ENCODE assay signal across 26 cellular contexts in the genomic region with DNA sequence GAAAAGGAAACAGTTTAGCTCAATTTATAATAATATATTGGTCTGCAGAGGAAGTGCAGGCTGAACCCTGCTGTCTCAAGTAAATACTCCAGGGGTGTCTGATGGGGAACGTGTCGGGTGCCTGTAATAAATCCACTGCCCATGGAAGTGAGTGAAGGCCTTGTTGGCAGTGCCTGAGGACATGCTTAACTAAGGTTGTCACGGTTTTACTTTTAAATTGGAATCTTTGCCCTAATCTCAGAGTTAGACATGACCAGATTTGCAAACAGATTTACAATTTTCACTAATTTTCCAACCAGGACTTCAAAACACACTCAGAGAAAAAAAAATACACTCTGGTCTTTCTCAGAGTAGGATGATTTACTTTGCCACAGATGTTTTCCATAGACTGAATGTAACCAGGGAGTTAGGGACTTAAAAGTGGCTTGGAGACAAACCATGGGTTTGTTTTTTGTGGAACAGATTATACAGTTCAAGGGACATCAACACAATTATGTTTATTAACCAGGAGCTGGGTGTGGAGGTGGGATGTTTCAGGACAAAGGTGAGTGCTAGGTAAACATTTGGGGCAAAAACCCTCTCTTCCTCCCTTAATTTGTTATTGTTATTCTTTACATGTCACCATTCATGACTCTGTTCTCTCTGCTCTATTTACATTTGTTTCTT.
DNase-seq lines count a peak whose midpoint lies in the region; ATAC-seq and TF ChIP-seq lines count a peak whose summit lies in the region.
"Had no signal": no experiment of that assay in that cellular context is flagged by ENCODE, and none has a peak within 500 bp of the region (broad histone marks: within the 10 kb centered on the region; RNA-seq: fewer than 3 reads in every experiment).

No MANE protein-coding gene starts in this region.

- H3K27ac Mint-ChIP-seq in neural progenitor cell, result no peak overlapping the region
- H3K27ac Mint-ChIP-seq: activated CD4-positive, alpha-beta T cell treated with anti-CD3 and anti-CD28 coated beads, Interleukin-2, amount 10 ng/mL, durations not matched to agents 7 days and 5 days; activated naive CD8-positive, alpha-beta T cell treated with anti-CD3 and anti-CD28 coated beads for 36 hours; T-helper 1 cell treated with Interleukin-12 subunit alpha and Interleukin-12 subunit beta and Interleukin-4 antibody, amounts not matched to agents 30 μg/mL and 1 μg/mL, for 36 hours had no signal

- H3K27ac ChIP-seq in Karpas-422 (ENCODE audit: low read length) (peak overlapping the region; percentile 70; the same call in 1 of the 2 replicates), neural progenitor cell (peak overlapping the region; percentile 11)
- H3K27ac ChIP-seq: body of pancreas, parathyroid adenoma, Peyer's patch, right lobe of liver, stomach, transverse colon had no signal

- H4K20me1 ChIP-seq in Karpas-422 (ENCODE audit: insufficient read depth, low read depth, low read length) (no peaks in the 10 kb centered on the region), neural progenitor cell (ENCODE audit: low read depth) (no peaks in the 10 kb centered on the region)

- H3K4me2 ChIP-seq in Karpas-422 (ENCODE audit: low read depth, low read length, poor library complexity, severe bottlenecking) (no peak overlapping the region), neural progenitor cell (no peak overlapping the region)

- peaks cover 3% of the 10 kb centered on the region for H3K4me1 Mint-ChIP-seq in neural progenitor cell

- peak in 2 of 3 experiments; percentile 37 to 83 for DNase-seq in NCI-H1417 (lab: John Stamatoyannopoulos, UW)
- no peak for DNase-seq in NCI-H1417 treated with DMSO at 0.1 percent for 48 hours (lab: John Stamatoyannopoulos, UW)
- no peak for DNase-seq in Karpas-422
- peak; percentile 22 for DNase-seq in choroid plexus epithelial cell (ENCODE audit: low read depth)
- no peak for DNase-seq in neural progenitor cell (ENCODE audit: low spot score)
- no peak for DNase-seq in NCI-H1092 treated with DMSO at 0.1 percent for 48 hours (lab: John Stamatoyannopoulos, UW)
- no peak for DNase-seq in activated gamma-delta T cell (lab: John Stamatoyannopoulos, UW)
- DNase-seq: 8988T; activated CD4-positive, alpha-beta T cell treated with anti-CD3 and anti-CD28 coated beads, Interleukin-2, amount 10 ng/mL, durations not matched to agents 7 days and 5 days; activated naive CD8-positive, alpha-beta T cell treated with anti-CD3 and anti-CD28 coated beads for 36 hours; body of pancreas; effector CD8-positive, alpha-beta T cell; EL; kidney glomerular epithelial cell; naive thymus-derived CD8-positive, alpha-beta T cell; NCI-H187 treated with DMSO at 0.1 percent for 48 hours; NCI-H226; Peyer's patch; right lobe of liver; stomach; transverse colon had no signal

- H3K4me3 ChIP-seq in Karpas-422 (ENCODE audit: low read length) (no peak overlapping the region), choroid plexus epithelial cell (ENCODE audit: low read depth, low read length) (no peak overlapping the region), neural progenitor cell (no peak overlapping the region)
- H3K4me3 ChIP-seq: body of pancreas, K562, Peyer's patch, right lobe of liver, stomach, transverse colon had no signal

- H3K9ac ChIP-seq in Karpas-422 (ENCODE audit: low read length) (no peak overlapping the region), neural progenitor cell (no peak overlapping the region)
- H3K9ac ChIP-seq: parathyroid adenoma had no signal

- H3K27me3 Mint-ChIP-seq in neural progenitor cell (ENCODE audit: insufficient read depth, low read depth), result no peaks in the 10 kb centered on the region
- H3K27me3 Mint-ChIP-seq: activated CD4-positive, alpha-beta T cell treated with anti-CD3 and anti-CD28 coated beads, Interleukin-2, amount 10 ng/mL, durations not matched to agents 7 days and 5 days; activated naive CD8-positive, alpha-beta T cell treated with anti-CD3 and anti-CD28 coated beads for 36 hours; naive thymus-derived CD8-positive, alpha-beta T cell had no signal

- H3K4me3 Mint-ChIP-seq in neural progenitor cell, result no peak overlapping the region
- H3K4me3 Mint-ChIP-seq: activated CD4-positive, alpha-beta T cell treated with anti-CD3 and anti-CD28 coated beads, Interleukin-2, amount 10 ng/mL, durations not matched to agents 7 days and 5 days; activated naive CD8-positive, alpha-beta T cell treated with anti-CD3 and anti-CD28 coated beads for 36 hours; naive thymus-derived CD8-positive, alpha-beta T cell; T-helper 1 cell treated with Interleukin-12 subunit alpha and Interleukin-12 subunit beta and Interleukin-4 antibody, amounts not matched to agents 30 μg/mL and 1 μg/mL, for 36 hours had no signal

- H3F3A ChIP-seq in neural progenitor cell (ENCODE audit: low read depth), result no peaks in the 10 kb centered on the region

- TF ChIP-seq CTCF in choroid plexus epithelial cell (conservative IDR thresholded peaks at IDR 0.05; ENCODE audit: low read depth, low read length) (no peak), neural progenitor cell (IDR thresholded peaks at IDR 0.05) (no peak)

- H3K27me3 ChIP-seq in Karpas-422 (ENCODE audit: low read length) (no peaks in the 10 kb centered on the region), neural progenitor cell (no peaks in the 10 kb centered on the region)
- H3K27me3 ChIP-seq: body of pancreas, Peyer's patch, right lobe of liver, stomach, transverse colon had no signal

- peaks cover 47% of the 10 kb centered on the region for H3K79me2 ChIP-seq in Karpas-422 (ENCODE audit: low read length)
- H3K79me2 ChIP-seq in neural progenitor cell (ENCODE audit: low read depth), result no peaks in the 10 kb centered on the region

- ATAC-seq in GM21423 (IDR thresholded peaks at IDR 0.05; ENCODE audit: unreplicated experiment), result no peak
- ATAC-seq: body of pancreas; esophagus mucosa; K562; naive thymus-derived CD8-positive, alpha-beta T cell had no signal

- H3K9me3 ChIP-seq in Karpas-422 (ENCODE audit: low read length), result no peaks in the 10 kb centered on the region
- no peaks in the 10 kb centered on the region for H3K9me3 ChIP-seq in neural progenitor cell (ENCODE audit: low read depth)
- H3K9me3 ChIP-seq: body of pancreas, Peyer's patch, right lobe of liver, stomach, transverse colon had no signal

- no peaks in the 10 kb centered on the region for H3K9me3 Mint-ChIP-seq in neural progenitor cell
- H3K9me3 Mint-ChIP-seq: activated CD4-positive, alpha-beta T cell treated with anti-CD3 and anti-CD28 coated beads, Interleukin-2, amount 10 ng/mL, durations not matched to agents 7 days and 5 days; T-helper 1 cell treated with Interleukin-12 subunit alpha and Interleukin-12 subunit beta and Interleukin-4 antibody, amounts not matched to agents 30 μg/mL and 1 μg/mL, for 36 hours had no signal

- H3K4me1 ChIP-seq in Karpas-422 (ENCODE audit: low read length) (peaks cover 33% of the 10 kb centered on the region), neural progenitor cell (peaks cover 9% of the 10 kb centered on the region)
- H3K4me1 ChIP-seq: Peyer's patch, stomach had no signal

- H3K36me3 Mint-ChIP-seq in neural progenitor cell, result peaks cover 7% of the 10 kb centered on the region

- H3K36me3 ChIP-seq in Karpas-422 (ENCODE audit: insufficient read depth, low read length) (no peaks in the 10 kb centered on the region), neural progenitor cell (no peaks in the 10 kb centered on the region)
- H3K36me3 ChIP-seq: Peyer's patch, right lobe of liver, transverse colon had no signal

- no peak overlapping the region for H2AFZ ChIP-seq in Karpas-422 (ENCODE audit: low read length)
- no peak overlapping the region for H2AFZ ChIP-seq in neural progenitor cell (replicated peaks)
- H2AFZ ChIP-seq: parathyroid adenoma had no signal

- H3K9me2 ChIP-seq in Karpas-422 (replicated peaks; ENCODE audit: insufficient read depth, low read length), result no peaks in the 10 kb centered on the region

Comparison
In these comparisons a context has a peak if more than half of its experiments do, and no peak if none do; other contexts are left out.
1. DNase-seq: peak in NCI-H1417 (2 of 3) and choroid plexus epithelial cell (single experiment); none in NCI-H1417 treated with DMSO at 0.1 percent for 48 hours (single experiment), Karpas-422 (single experiment), neural progenitor cell (single experiment), NCI-H1092 treated with DMSO at 0.1 percent for 48 hours (single experiment) and activated gamma-delta T cell (single experiment).